16 cellular contexts compared by ENCODE assay signal in genomic region chr6:16633961-16634360, GRCh38.
DNase-seq lines count a peak whose midpoint lies in the region; ATAC-seq and TF ChIP-seq lines count a peak whose summit lies in the region.
"Had no signal": no experiment of that assay in that cellular context is flagged by ENCODE, and none has a peak within 500 bp of the region (broad histone marks: within the 10 kb centered on the region; RNA-seq: fewer than 3 reads in every experiment).

No MANE protein-coding gene starts in this region.

- H3K27ac Mint-ChIP-seq in activated CD4-positive, alpha-beta T cell treated with anti-CD3 and anti-CD28 coated beads, Interleukin-2, amount 10 ng/mL, durations not matched to agents 7 days and 5 days = peak overlapping the region; percentile 21
- peak overlapping the region; percentile 15 to 53 for H3K27ac Mint-ChIP-seq in natural killer cell treated with Interleukin-12 subunit alpha and Interleukin-12 subunit beta and Interleukin-15 and Interleukin-18, amount 100 ng/mL, for 72 hours
- peak overlapping the region in 1 of 2 donors; percentile 66 for H3K27ac Mint-ChIP-seq in natural killer cell
- H3K27ac Mint-ChIP-seq in T-helper 17 cell = peak overlapping the region; percentile 76

- intact Hi-C loops in natural killer cell (cut with micrococcal nuclease) = no loop called here

- CTCF ChIA-PET in activated CD4-positive, alpha-beta T cell treated with anti-CD3 and anti-CD28 coated beads, Interleukin-2, amount 10 ng/mL, durations not matched to agents 7 days and 5 days (lab: Charles Lee) = interaction anchor here (1.1 kb wide), 1 partner anchor 89 kb away, joined by 3 read pairs; no protein-coding TSS in a partner anchor

- no peak for TF ChIP-seq CTCF in natural killer cell (IDR thresholded peaks at IDR 0.05)

- H3K27me3 Mint-ChIP-seq in activated CD4-positive, alpha-beta T cell treated with anti-CD3 and anti-CD28 coated beads, Interleukin-2, amount 10 ng/mL, durations not matched to agents 7 days and 5 days = no peaks in the 10 kb centered on the region
- no peaks in the 10 kb centered on the region for H3K27me3 Mint-ChIP-seq in natural killer cell treated with Interleukin-12 subunit alpha and Interleukin-12 subunit beta and Interleukin-15 and Interleukin-18, amount 100 ng/mL, for 72 hours
- no peaks in the 10 kb centered on the region for H3K27me3 Mint-ChIP-seq in natural killer cell (ENCODE audit: low read depth in 2 of 2)
- no peaks in the 10 kb centered on the region for H3K27me3 Mint-ChIP-seq in T-helper 17 cell

- H3K36me3 Mint-ChIP-seq in activated CD4-positive, alpha-beta T cell treated with anti-CD3 and anti-CD28 coated beads, Interleukin-2, amount 10 ng/mL, durations not matched to agents 7 days and 5 days (ENCODE audit: low read depth) = peaks cover 25% of the 10 kb centered on the region
- H3K36me3 Mint-ChIP-seq in natural killer cell treated with Interleukin-12 subunit alpha and Interleukin-12 subunit beta and Interleukin-15 and Interleukin-18, amount 100 ng/mL, for 72 hours = peaks cover 2% of the 10 kb centered on the region
- no peaks in the 10 kb centered on the region for H3K36me3 Mint-ChIP-seq in natural killer cell
- H3K36me3 Mint-ChIP-seq in T-helper 17 cell (ENCODE audit: low read depth) = no peaks in the 10 kb centered on the region

- POLR2A ChIA-PET in activated CD4-positive, alpha-beta T cell treated with anti-CD3 and anti-CD28 coated beads, Interleukin-2, amount 10 ng/mL, durations not matched to agents 7 days and 5 days (lab: Charles Lee) = no interaction called here

- ATAC-seq in natural killer cell treated with Interleukin-12 subunit alpha and Interleukin-12 subunit beta and Interleukin-15 and Interleukin-18, amount 100 ng/mL, for 72 hours = peak in 1 of 2 donors; percentile 31
- no peak for ATAC-seq in natural killer cell
- ATAC-seq in T-helper 17 cell = no peak
- ATAC-seq in HG02763 (IDR thresholded peaks at IDR 0.05; ENCODE audit: unreplicated experiment) = no peak

- peaks cover 31% of the 10 kb centered on the region for H3K4me1 Mint-ChIP-seq in activated CD4-positive, alpha-beta T cell treated with anti-CD3 and anti-CD28 coated beads, Interleukin-2, amount 10 ng/mL, durations not matched to agents 7 days and 5 days
- peaks cover 36 to 37% of the 10 kb centered on the region in 2 donors for H3K4me1 Mint-ChIP-seq in natural killer cell treated with Interleukin-12 subunit alpha and Interleukin-12 subunit beta and Interleukin-15 and Interleukin-18, amount 100 ng/mL, for 72 hours (ENCODE audit: low read depth in 2 of 2)
- H3K4me1 Mint-ChIP-seq in natural killer cell (peaks cover 32 to 46% of the 10 kb centered on the region in 2 donors), T-helper 17 cell (peaks cover 37% of the 10 kb centered on the region)

- in situ Hi-C loops in G401 (cut with HindIII; ENCODE audit: low sequenced_read_pairs) = no loop called here

- no peaks in the 10 kb centered on the region for H3K9me3 ChIP-seq in T-helper 17 cell (ENCODE audit: control insufficient read depth, low read length, poor library complexity, severe bottlenecking)
- H3K9me3 ChIP-seq: SJCRH30 had no signal

- H3K9me3 Mint-ChIP-seq in activated CD4-positive, alpha-beta T cell treated with anti-CD3 and anti-CD28 coated beads, Interleukin-2, amount 10 ng/mL, durations not matched to agents 7 days and 5 days = peaks cover 5% of the 10 kb centered on the region
- H3K9me3 Mint-ChIP-seq in natural killer cell treated with Interleukin-12 subunit alpha and Interleukin-12 subunit beta and Interleukin-15 and Interleukin-18, amount 100 ng/mL, for 72 hours = no peaks in the 10 kb centered on the region
- no peaks in the 10 kb centered on the region for H3K9me3 Mint-ChIP-seq in natural killer cell

- no peak overlapping the region for H3K4me3 Mint-ChIP-seq in activated CD4-positive, alpha-beta T cell treated with anti-CD3 and anti-CD28 coated beads, Interleukin-2, amount 10 ng/mL, durations not matched to agents 7 days and 5 days
- peak overlapping the region; percentile 4 for H3K4me3 Mint-ChIP-seq in natural killer cell treated with Interleukin-12 subunit alpha and Interleukin-12 subunit beta and Interleukin-15 and Interleukin-18, amount 100 ng/mL, for 72 hours
- H3K4me3 Mint-ChIP-seq in natural killer cell (no peak overlapping the region), T-helper 17 cell (no peak overlapping the region)

- no peak for DNase-seq in activated CD4-positive, alpha-beta T cell treated with anti-CD3 and anti-CD28 coated beads, Interleukin-2, amount 10 ng/mL, durations not matched to agents 7 days and 5 days
- DNase-seq in activated CD4-positive, alpha-beta T cell treated with anti-CD3 and anti-CD28 coated beads, Interleukin-2, amount 50 U/mL, for 1 hour = no peak
- no peak for DNase-seq in natural killer cell treated with Interleukin-12 subunit alpha and Interleukin-12 subunit beta and Interleukin-15 and Interleukin-18, amount 100 ng/mL, for 72 hours (ENCODE audit: low spot score)
- DNase-seq in natural killer cell (no peak), T-helper 17 cell (no peak), activated gamma-delta T cell treated with Interleukin-2 at 50 U/mL for 16 hours (no peak), G401 (ENCODE audit: low spot score) (no peak)
- DNase-seq: AML-193, C1 segment of cervical spinal cord, DMS79, KBM-7, NCI-H1092 treated with DMSO at 0.1 percent for 48 hours, NCI-H1436 treated with DMSO at 0.1 percent for 48 hours, NCI-H1930, SJCRH30 had no signal
